In the genomic region with DNA sequence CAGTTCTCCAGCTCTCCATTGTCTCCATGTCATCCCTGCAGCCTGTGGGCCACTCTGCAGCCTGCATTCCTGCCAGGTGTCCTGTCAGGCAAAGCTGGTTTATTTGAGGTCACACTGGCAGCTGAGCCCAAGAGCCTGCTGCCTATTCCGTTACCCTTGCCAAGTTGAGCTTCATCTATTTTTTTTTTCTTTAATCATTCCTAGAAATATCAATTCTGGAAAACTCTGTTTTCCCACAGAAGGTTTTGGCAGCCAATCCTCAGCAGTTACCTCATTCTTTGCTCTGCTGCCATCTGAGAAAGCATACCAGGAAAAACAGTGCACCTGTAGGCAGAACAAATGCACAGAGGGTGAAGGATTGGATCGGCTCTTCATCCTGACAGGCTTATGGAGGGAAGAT, we compare ENCODE assay signal across 20 cellular contexts.
"Had no signal": no experiment of that assay in that cellular context is flagged by ENCODE, and none has a peak within 500 bp of the region (broad histone marks: within the 10 kb centered on the region; RNA-seq: fewer than 3 reads in every experiment).

No MANE protein-coding gene starts in this region.

- H3K4me1 Mint-ChIP-seq: activated naive CD4-positive, alpha-beta T cell treated with anti-CD3 and anti-CD28 coated beads, Interleukin-2, amount 50 U/mL, for 24 hours had no signal

- H3K27me3 ChIP-seq: esophagus squamous epithelium had no signal

- H3K4me3 ChIP-seq: esophagus squamous epithelium, prostate gland, smooth muscle cell had no signal

- H3K27me3 Mint-ChIP-seq: activated CD4-positive, alpha-beta memory T cell treated with anti-CD3 and anti-CD28 coated beads, Interleukin-2, amount 10 ng/mL, durations not matched to agents 7 days and 5 days; activated naive CD4-positive, alpha-beta T cell treated with anti-CD3 and anti-CD28 coated beads, Interleukin-2, amount 50 U/mL, for 24 hours; stimulated activated naive CD8-positive, alpha-beta T cell treated with anti-CD3 and anti-CD28 coated beads, Interleukin-15, Interleukin-2, amounts not matched to agents 100 ng/mL and 50 ng/mL, for 24 hours; type B pancreatic cell had no signal

- FAIRE-seq: endothelial cell of umbilical vein, kidney had no signal

- H3K4me1 ChIP-seq: esophagus squamous epithelium, prostate gland had no signal

- H3K36me3 ChIP-seq: esophagus squamous epithelium, prostate gland had no signal

- H3K27ac Mint-ChIP-seq: activated CD4-positive, alpha-beta memory T cell treated with anti-CD3 and anti-CD28 coated beads, Interleukin-2, amount 10 ng/mL, durations not matched to agents 7 days and 5 days; nephron progenitor cell; stimulated activated naive CD8-positive, alpha-beta T cell treated with anti-CD3 and anti-CD28 coated beads, Interleukin-15, Interleukin-2, amounts not matched to agents 100 ng/mL and 50 ng/mL, for 24 hours; type B pancreatic cell; WTC11 had no signal

- DNase-seq: activated CD4-positive, alpha-beta memory T cell treated with anti-CD3 and anti-CD28 coated beads, Interleukin-2, amount 10 ng/mL, durations not matched to agents 7 days and 5 days; activated CD4-positive, alpha-beta T cell treated with anti-CD3 and anti-CD28 coated beads for 4 hours; activated effector memory CD4-positive, alpha-beta T cell treated with anti-CD3 and anti-CD28 coated beads, Interleukin-2, amount 50 U/mL, for 16 hours; activated T-cell treated with anti-CD3 and anti-CD28 coated beads, Interleukin-2, amount 50 U/mL, for 4 hours; central memory CD4-positive, alpha-beta T cell; effector CD8-positive, alpha-beta T cell; esophagus squamous epithelium; hippocampal formation; kidney; nephron progenitor cell; occipital lobe; right cardiac atrium; T1000 had no signal

- H3K9me3 Mint-ChIP-seq: activated naive CD4-positive, alpha-beta T cell treated with anti-CD3 and anti-CD28 coated beads, Interleukin-2, amount 50 U/mL, for 24 hours; activated T-cell treated with anti-CD3 and anti-CD28 coated beads, Interleukin-2, amount 50 U/mL, for 4 hours; nephron progenitor cell; stimulated activated naive CD8-positive, alpha-beta T cell treated with anti-CD3 and anti-CD28 coated beads, Interleukin-15, Interleukin-2, amounts not matched to agents 100 ng/mL and 50 ng/mL, for 24 hours; type B pancreatic cell had no signal

- H3K9me3 ChIP-seq: esophagus squamous epithelium, prostate gland had no signal

- H3K4me3 Mint-ChIP-seq: activated CD4-positive, alpha-beta memory T cell treated with anti-CD3 and anti-CD28 coated beads, Interleukin-2, amount 10 ng/mL, durations not matched to agents 7 days and 5 days; activated naive CD4-positive, alpha-beta T cell treated with anti-CD3 and anti-CD28 coated beads, Interleukin-2, amount 50 U/mL, for 24 hours; activated T-cell treated with anti-CD3 and anti-CD28 coated beads, Interleukin-2, amount 50 U/mL, for 4 hours; nephron progenitor cell; stimulated activated naive CD8-positive, alpha-beta T cell treated with anti-CD3 and anti-CD28 coated beads, Interleukin-15, Interleukin-2, amounts not matched to agents 100 ng/mL and 50 ng/mL, for 24 hours; type B pancreatic cell; WTC11 had no signal

- H3K36me3 Mint-ChIP-seq: activated naive CD4-positive, alpha-beta T cell treated with anti-CD3 and anti-CD28 coated beads, Interleukin-2, amount 50 U/mL, for 24 hours; type B pancreatic cell; WTC11 had no signal

- H3K27ac ChIP-seq: esophagus squamous epithelium, prostate gland had no signal

- ATAC-seq: activated T-cell treated with anti-CD3 and anti-CD28 coated beads, Interleukin-2, amount 50 U/mL, for 4 hours; right cardiac atrium; WTC11 had no signal
